Comparison of ENCODE assay signal across 7 cellular contexts in the genomic region with DNA sequence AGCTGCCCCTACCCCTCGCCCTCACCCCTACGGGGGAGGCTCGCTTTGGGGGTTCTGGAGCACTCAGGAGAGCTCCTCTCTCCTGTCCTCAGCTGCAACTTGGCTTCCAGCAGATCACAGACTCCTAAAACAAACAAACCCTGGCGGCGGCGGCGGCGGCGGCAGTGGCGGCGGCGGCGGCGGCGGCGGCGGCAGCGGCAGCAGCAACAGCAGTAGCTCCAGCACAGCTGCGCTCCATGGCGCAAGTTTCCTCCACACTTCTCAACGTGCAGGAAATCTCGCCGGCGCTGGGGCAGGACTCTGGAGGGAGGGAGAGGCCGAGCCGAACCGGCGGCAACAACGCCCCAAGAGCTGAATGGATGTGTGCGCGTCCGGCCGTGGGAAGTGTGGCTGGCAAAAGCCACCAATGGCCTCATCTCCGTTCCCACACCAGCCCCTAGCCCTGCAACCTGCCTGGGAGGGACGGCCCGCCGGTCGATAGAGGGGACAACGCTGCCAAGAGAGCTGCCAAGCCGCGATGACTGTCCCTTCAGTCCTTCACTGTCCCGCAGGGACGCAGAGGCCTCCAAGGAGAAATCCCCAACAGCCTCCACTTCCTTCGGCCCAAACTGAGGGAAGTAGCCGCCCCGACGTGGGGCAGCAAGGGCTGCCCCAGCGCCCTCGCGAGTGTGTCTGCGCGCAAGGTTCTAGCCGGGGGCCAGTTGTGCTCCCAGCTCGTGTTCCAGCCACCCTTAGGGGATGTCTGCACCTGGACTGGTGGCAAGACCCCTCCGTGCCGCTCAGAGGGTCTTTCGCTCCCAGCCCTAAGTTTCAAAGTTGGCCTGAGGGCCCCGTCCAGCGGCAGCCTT. TPM values are rescaled to one million over a fixed set of nuclear protein-coding genes. Genes with fewer than 3 reads are reported as not detected.
DNase-seq lines count a peak whose midpoint lies in the region; ATAC-seq, FAIRE-seq and TF ChIP-seq lines count a peak whose summit lies in the region.

No MANE protein-coding gene starts in this region.

- DNase-seq in HuH-7.5 (ENCODE audit: low spot score) = peak; percentile 46
- DNase-seq in breast epithelium (ENCODE audit: low spot score in 2 of 2) = peak in 1 of 2 donors; percentile 46
- peak; percentile 82 for DNase-seq in kidney
- peak in 12 of 49 donors; percentile 0 to 31 (median 8) for DNase-seq in substantia nigra (lab: John Stamatoyannopoulos, UW)
- DNase-seq in GM19239 (ENCODE audit: insufficient read length, low spot score) = no peak
- DNase-seq in NAMALWA (ENCODE audit: low spot score) = no peak

- peak overlapping the region; percentile 82 to 87 for H3K9ac ChIP-seq in kidney (ENCODE audit: low read length in 2 of 2)

- TF ChIP-seq POLR2A in breast epithelium (IDR thresholded peaks at IDR 0.05) = no peak

- no peaks in the 10 kb centered on the region for H3K36me3 ChIP-seq in breast epithelium
- H3K36me3 ChIP-seq in kidney (ENCODE audit: control insufficient read depth in 1 of 2, insufficient read depth in 2 of 2, low read length in 2 of 2) = no peaks in the 10 kb centered on the region

- H3K27me3 ChIP-seq in breast epithelium = peaks cover 0 to 57% of the 10 kb centered on the region in 2 donors

- intact Hi-C loops in breast epithelium (cut with DNase I; ENCODE audit: low total_unique reads) = no loop called here
- intact Hi-C loops in kidney (cut with DNase I) = no loop called here

- H3K4me1 ChIP-seq in breast epithelium (no peaks in the 10 kb centered on the region), kidney (ENCODE audit: control insufficient read depth in 1 of 2, insufficient read depth in 1 of 2, low read depth in 1 of 2, low read length in 2 of 2) (peaks cover 0 to 4% of the 10 kb centered on the region in 2 donors)

- peak overlapping the region; percentile 47 to 72 (median 58) for H3K4me3 ChIP-seq in breast epithelium
- H3K4me3 ChIP-seq in kidney (ENCODE audit: low read length in 2 of 2) = peak overlapping the region; percentile 65 to 79

- H3K27ac ChIP-seq in breast epithelium (peak overlapping the region; percentile 69 to 77), kidney (ENCODE audit: low read depth in 2 of 2, low read length in 2 of 2) (peak overlapping the region; percentile 80 to 84), substantia nigra (ENCODE audit: low read depth, low read length, poor library complexity, severe bottlenecking) (peak overlapping the region; percentile 89)

- H3K9me3 ChIP-seq in breast epithelium (no peaks in the 10 kb centered on the region), kidney (ENCODE audit: control insufficient read depth in 1 of 2, low read length in 2 of 2) (no peaks in the 10 kb centered on the region)

- ATAC-seq in HG03439 (IDR thresholded peaks at IDR 0.05; ENCODE audit: unreplicated experiment) = no peak

- TF ChIP-seq CTCF in breast epithelium (IDR thresholded peaks at IDR 0.05) (no peak), kidney (IDR thresholded peaks at IDR 0.05; ENCODE audit: borderline replicate concordance, extremely low read depth, insufficient read depth) (no peak)

- FAIRE-seq in kidney (lab: Jason Lieb, UNC) = no peak
- FAIRE-seq in GM19239 (lab: Jason Lieb, UNC) = no peak

RNA-seq across cellular contexts. Expression of gene SHROOM4, which starts 0.8 kb away (rescaled TPM):
- total RNA-seq in breast epithelium (10 to 100 TPM in 2 of 3 donors, 1 to 10 TPM in 1; 6.9 to 13.8 (median 12.5) TPM), kidney (21.8 TPM)
- polyA plus RNA-seq in kidney (ENCODE audit: insufficient read depth, low read depth, low replicate concordance) = 5.7 TPM

Comparison
In these comparisons a context has a peak if more than half of its experiments do, and no peak if none do; other contexts are left out.
1. DNase-seq: peak in HuH-7.5 (single experiment) and kidney (single experiment); none in GM19239 (single experiment) and NAMALWA (single experiment).
2. Peak in every context shown above with its lines, with median percentiles within 50 percentile points of each other: H3K27ac ChIP-seq.